Comparison of ENCODE assay signal across 15 cellular contexts in the genomic region with DNA sequence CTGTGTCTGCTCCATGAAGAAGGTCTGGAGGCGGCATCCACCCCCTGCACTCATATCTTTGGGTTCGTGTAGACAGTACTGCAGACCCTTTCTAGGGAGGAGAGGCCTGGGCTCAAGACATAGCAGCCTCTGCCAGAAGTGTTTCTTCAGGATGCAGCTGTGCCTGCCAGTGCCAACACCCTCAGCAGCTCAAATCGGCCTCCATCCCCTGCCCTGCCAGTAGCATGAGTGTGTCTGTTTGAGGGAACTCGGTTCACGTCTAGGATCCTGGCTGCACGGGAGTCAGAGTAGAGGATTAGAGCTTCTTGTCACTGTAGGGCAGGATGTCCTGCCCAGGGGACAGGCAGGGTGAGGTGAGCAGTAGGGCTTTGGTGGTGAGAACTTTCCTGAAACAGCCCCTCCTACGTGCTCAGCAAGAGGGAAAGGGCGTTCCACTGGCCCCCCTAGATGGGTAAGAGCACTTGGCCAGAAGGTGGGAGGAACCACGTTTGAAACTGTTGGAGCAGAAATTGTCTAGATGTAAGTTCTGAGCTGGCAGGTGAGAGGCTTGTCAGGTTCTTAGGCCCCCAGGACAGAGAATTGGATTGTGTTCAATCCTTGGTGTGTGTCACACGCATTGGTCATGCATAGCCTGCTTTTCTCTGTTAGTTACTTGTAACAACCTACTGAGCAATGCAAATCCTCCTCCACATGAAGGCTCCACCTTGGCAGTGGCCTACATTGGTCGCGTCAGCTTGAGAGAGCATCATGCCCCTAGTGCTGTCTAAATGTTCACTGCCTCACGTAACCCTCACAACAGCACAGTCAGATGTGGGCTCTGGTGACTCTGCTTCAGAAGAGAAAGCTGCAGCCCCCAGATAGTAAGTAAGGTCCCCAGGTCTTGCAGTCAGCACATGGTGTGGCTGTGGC. TPM values are rescaled to one million over a fixed set of nuclear protein-coding genes. Genes with fewer than 3 reads are reported as not detected.
DNase-seq lines count a peak whose midpoint lies in the region; ATAC-seq and TF ChIP-seq lines count a peak whose summit lies in the region.
"Had no signal": no experiment of that assay in that cellular context is flagged by ENCODE, and none has a peak within 500 bp of the region (broad histone marks: within the 10 kb centered on the region; RNA-seq: fewer than 3 reads in every experiment).

No MANE protein-coding gene starts in this region.

- no peak overlapping the region for H3K4me2 ChIP-seq in PC-3 (ENCODE audit: low read length)

- no peaks in the 10 kb centered on the region for H3K9me2 ChIP-seq in PC-3 (replicated peaks; ENCODE audit: low read length)

- no peak for TF ChIP-seq CTCF in endothelial cell (IDR thresholded peaks at IDR 0.05; ENCODE audit: unreplicated experiment)
- TF ChIP-seq CTCF in PC-3 (conservative IDR thresholded peaks at IDR 0.05; ENCODE audit: low read depth, low read length): no peak

- H3K27me3 Mint-ChIP-seq in activated CD8-positive, alpha-beta memory T cell treated with anti-CD3 and anti-CD28 coated beads, Interleukin-2, amount 10 ng/mL, durations not matched to agents 7 days and 5 days: no peaks in the 10 kb centered on the region
- H3K27me3 Mint-ChIP-seq in T-cell (no peaks in the 10 kb centered on the region), endothelial cell (ENCODE audit: unreplicated experiment) (peaks cover 3% of the 10 kb centered on the region)
- H3K27me3 Mint-ChIP-seq in stimulated activated naive B cell treated with anti-CD40 and anti-IgM and Interleukin-4, amounts not matched to agents 10 μg/mL and 1 μg/mL and 100 μg/mL, for 72 hours: no peaks in the 10 kb centered on the region

- H3K9me3 ChIP-seq in PC-3 (ENCODE audit: low read length): no peaks in the 10 kb centered on the region
- H3K9me3 ChIP-seq: spleen, upper lobe of left lung had no signal

- H3K36me3 Mint-ChIP-seq in activated CD8-positive, alpha-beta memory T cell treated with anti-CD3 and anti-CD28 coated beads, Interleukin-2, amount 10 ng/mL, durations not matched to agents 7 days and 5 days: peaks cover 58% of the 10 kb centered on the region
- H3K36me3 Mint-ChIP-seq in T-cell (peaks cover 45% of the 10 kb centered on the region), endothelial cell (ENCODE audit: low read depth, unreplicated experiment) (peaks cover 42% of the 10 kb centered on the region)
- H3K36me3 Mint-ChIP-seq in stimulated activated naive B cell treated with anti-CD40 and anti-IgM and Interleukin-4, amounts not matched to agents 10 μg/mL and 1 μg/mL and 100 μg/mL, for 72 hours: peaks cover 49 to 64% of the 10 kb centered on the region in 2 donors

- no peaks in the 10 kb centered on the region for H3K4me1 ChIP-seq in PC-3 (ENCODE audit: insufficient read depth, low read length)
- H3K4me1 ChIP-seq: upper lobe of left lung had no signal

- no peak overlapping the region for H3K4me3 ChIP-seq in PC-3 (ENCODE audit: low read length)
- H3K4me3 ChIP-seq: spleen, upper lobe of left lung had no signal

- no peaks in the 10 kb centered on the region for H3K79me2 ChIP-seq in PC-3 (ENCODE audit: low read length)

- peak overlapping the region; percentile 78 for H3K27ac Mint-ChIP-seq in activated CD8-positive, alpha-beta memory T cell treated with anti-CD3 and anti-CD28 coated beads, Interleukin-2, amount 10 ng/mL, durations not matched to agents 7 days and 5 days
- peak overlapping the region; percentile 55 to 73 for H3K27ac Mint-ChIP-seq in T-cell
- peak overlapping the region; percentile 36 for H3K27ac Mint-ChIP-seq in endothelial cell (ENCODE audit: unreplicated experiment)
- H3K27ac Mint-ChIP-seq in stimulated activated naive B cell treated with anti-CD40 and anti-IgM and Interleukin-4, amounts not matched to agents 10 μg/mL and 1 μg/mL and 100 μg/mL, for 72 hours: peak overlapping the region; percentile 80

- no peak overlapping the region for H3K27ac ChIP-seq in PC-3 (ENCODE audit: low read length)
- H3K27ac ChIP-seq: brain microvascular endothelial cell, upper lobe of left lung had no signal

- no peak overlapping the region for H2AFZ ChIP-seq in PC-3 (ENCODE audit: low read length)

- H3K27me3 ChIP-seq in PC-3 (ENCODE audit: low read length): no peaks in the 10 kb centered on the region
- H3K27me3 ChIP-seq: brain microvascular endothelial cell, spleen, upper lobe of left lung had no signal

- no peaks in the 10 kb centered on the region for H3K9me3 Mint-ChIP-seq in activated CD8-positive, alpha-beta memory T cell treated with anti-CD3 and anti-CD28 coated beads, Interleukin-2, amount 10 ng/mL, durations not matched to agents 7 days and 5 days (ENCODE audit: low read depth)
- no peaks in the 10 kb centered on the region for H3K9me3 Mint-ChIP-seq in T-cell
- no peaks in the 10 kb centered on the region for H3K9me3 Mint-ChIP-seq in endothelial cell (ENCODE audit: unreplicated experiment)
- H3K9me3 Mint-ChIP-seq in stimulated activated naive B cell treated with anti-CD40 and anti-IgM and Interleukin-4, amounts not matched to agents 10 μg/mL and 1 μg/mL and 100 μg/mL, for 72 hours: no peaks in the 10 kb centered on the region

- ATAC-seq in activated CD8-positive, alpha-beta memory T cell treated with anti-CD3 and anti-CD28 coated beads, Interleukin-2, amount 10 ng/mL, durations not matched to agents 7 days and 5 days: peak; percentile 18
- no peak for ATAC-seq in T-cell (replicated peaks in 1 of 4)
- ATAC-seq in stimulated activated naive B cell treated with anti-CD40 and anti-IgM and Interleukin-4, amounts not matched to agents 10 μg/mL and 1 μg/mL and 100 μg/mL, for 72 hours (replicated peaks): peak in 1 of 2 donors; percentile 48
- ATAC-seq in PC-3: no peak

- H3F3A ChIP-seq in PC-3 (ENCODE audit: low read length, unreplicated experiment): no peaks in the 10 kb centered on the region

- CTCF ChIA-PET in activated CD8-positive, alpha-beta memory T cell treated with anti-CD3 and anti-CD28 coated beads, Interleukin-2, amount 10 ng/mL, durations not matched to agents 7 days and 5 days (lab: Charles Lee): no interaction called here
- CTCF ChIA-PET in T-cell (lab: Charles Lee) (interaction anchor here in 1 of 2 donors (0.5 kb wide), 1 partner anchor 40 kb away, joined by 3 read pairs; no protein-coding TSS in a partner anchor), PC-3 (lab: Charles Lee) (no interaction called here)

- no peak overlapping the region for H3K4me3 Mint-ChIP-seq in activated CD8-positive, alpha-beta memory T cell treated with anti-CD3 and anti-CD28 coated beads, Interleukin-2, amount 10 ng/mL, durations not matched to agents 7 days and 5 days
- H3K4me3 Mint-ChIP-seq in T-cell (no peak overlapping the region), endothelial cell (ENCODE audit: unreplicated experiment) (no peak overlapping the region)
- H3K4me3 Mint-ChIP-seq in stimulated activated naive B cell treated with anti-CD40 and anti-IgM and Interleukin-4, amounts not matched to agents 10 μg/mL and 1 μg/mL and 100 μg/mL, for 72 hours: peak overlapping the region in 1 of 2 donors; percentile 27

- no peak for DNase-seq in activated CD8-positive, alpha-beta memory T cell treated with anti-CD3 and anti-CD28 coated beads, Interleukin-2, amount 10 ng/mL, durations not matched to agents 7 days and 5 days
- no peak for DNase-seq in activated CD8-positive, alpha-beta memory T cell treated with anti-CD3 and anti-CD28 coated beads for 24 hours
- DNase-seq in T-cell (no peak), endothelial cell (ENCODE audit: low spot score) (no peak), PC-3 (no peak), DMS 273 (lab: John Stamatoyannopoulos, UW; ENCODE audit: unreplicated experiment) (no peak)
- DNase-seq in stimulated activated naive B cell treated with anti-CD40 and anti-IgM and Interleukin-4, amounts not matched to agents 10 μg/mL and 1 μg/mL and 100 μg/mL, for 72 hours: no peak
- DNase-seq in activated CD4-positive, CD25-positive, alpha-beta regulatory T cell treated with anti-CD3 and anti-CD28 coated beads, Interleukin-2, amount 50 U/mL, for 72 hours: no peak
- DNase-seq: brain microvascular endothelial cell, islet precursor cell, NCI-H1930, NCI-H446 treated with DMSO at 0.1 percent for 48 hours, spleen, SW 1271, upper lobe of left lung had no signal

- intact Hi-C loops in PC-3 (cut with micrococcal nuclease): no loop called here

- H3K36me3 ChIP-seq in PC-3 (ENCODE audit: low read depth, low read length): peaks cover 9% of the 10 kb centered on the region; the same call in 1 of the 2 replicates

- H4K20me1 ChIP-seq in PC-3 (ENCODE audit: low read length): no peaks in the 10 kb centered on the region

- POLR2A ChIA-PET in T-cell (lab: Charles Lee) (interaction anchor here in 1 of 2 donors (0.7 kb wide), 1 partner anchor 270 kb away, joined by 3 read pairs; no protein-coding TSS in a partner anchor), PC-3 (lab: Charles Lee; ENCODE audit: unreplicated experiment) (no interaction called here)

- no peak overlapping the region for H3K9ac ChIP-seq in PC-3 (ENCODE audit: low read length)

- no TSS peak for BruUV-seq in PC-3 (replicated peaks; lab: Mats Ljungman, UMichigan)

- peaks cover 34% of the 10 kb centered on the region for H3K4me1 Mint-ChIP-seq in activated CD8-positive, alpha-beta memory T cell treated with anti-CD3 and anti-CD28 coated beads, Interleukin-2, amount 10 ng/mL, durations not matched to agents 7 days and 5 days
- H3K4me1 Mint-ChIP-seq in T-cell (peaks cover 8 to 24% (median 16%) of the 10 kb centered on the region in 3 donors), endothelial cell (ENCODE audit: unreplicated experiment) (peaks cover 10% of the 10 kb centered on the region)
- H3K4me1 Mint-ChIP-seq in stimulated activated naive B cell treated with anti-CD40 and anti-IgM and Interleukin-4, amounts not matched to agents 10 μg/mL and 1 μg/mL and 100 μg/mL, for 72 hours: peaks cover 15 to 24% of the 10 kb centered on the region in 2 donors

RNA-seq across cellular contexts. Expression of a gene that starts 25.8 kb away (rescaled TPM):
- 10 to 100 TPM; 30.0 to 37.9 TPM for total RNA-seq in activated CD8-positive, alpha-beta memory T cell treated with anti-CD3 and anti-CD28 coated beads, Interleukin-2, amount 10 ng/mL, durations not matched to agents 7 days and 5 days
- total RNA-seq in T-cell (10 to 100 TPM; 41.6 to 46.8 (median 45.2) TPM), endothelial cell (ENCODE audit: unreplicated experiment) (33.7 TPM), PC-3 (2014; rRNA removed) (13.6 and 21.5 TPM in 2 replicates)

RNA-seq across cellular contexts. Expression of a gene that starts 41.7 kb away (rescaled TPM):
- total RNA-seq in activated CD8-positive, alpha-beta memory T cell treated with anti-CD3 and anti-CD28 coated beads, Interleukin-2, amount 10 ng/mL, durations not matched to agents 7 days and 5 days: 100 to 1,000 TPM; 108 to 116 TPM
- total RNA-seq in T-cell (100 to 1,000 TPM in 4 of 5 donors, 10 to 100 TPM in 1; 89.2 to 107 (median 104) TPM), endothelial cell (ENCODE audit: unreplicated experiment) (65.0 TPM), PC-3 (2014; rRNA removed) (27.4 and 30.4 TPM in 2 replicates)
